1 cellular context compared by ENCODE assay signal in the genomic region with DNA sequence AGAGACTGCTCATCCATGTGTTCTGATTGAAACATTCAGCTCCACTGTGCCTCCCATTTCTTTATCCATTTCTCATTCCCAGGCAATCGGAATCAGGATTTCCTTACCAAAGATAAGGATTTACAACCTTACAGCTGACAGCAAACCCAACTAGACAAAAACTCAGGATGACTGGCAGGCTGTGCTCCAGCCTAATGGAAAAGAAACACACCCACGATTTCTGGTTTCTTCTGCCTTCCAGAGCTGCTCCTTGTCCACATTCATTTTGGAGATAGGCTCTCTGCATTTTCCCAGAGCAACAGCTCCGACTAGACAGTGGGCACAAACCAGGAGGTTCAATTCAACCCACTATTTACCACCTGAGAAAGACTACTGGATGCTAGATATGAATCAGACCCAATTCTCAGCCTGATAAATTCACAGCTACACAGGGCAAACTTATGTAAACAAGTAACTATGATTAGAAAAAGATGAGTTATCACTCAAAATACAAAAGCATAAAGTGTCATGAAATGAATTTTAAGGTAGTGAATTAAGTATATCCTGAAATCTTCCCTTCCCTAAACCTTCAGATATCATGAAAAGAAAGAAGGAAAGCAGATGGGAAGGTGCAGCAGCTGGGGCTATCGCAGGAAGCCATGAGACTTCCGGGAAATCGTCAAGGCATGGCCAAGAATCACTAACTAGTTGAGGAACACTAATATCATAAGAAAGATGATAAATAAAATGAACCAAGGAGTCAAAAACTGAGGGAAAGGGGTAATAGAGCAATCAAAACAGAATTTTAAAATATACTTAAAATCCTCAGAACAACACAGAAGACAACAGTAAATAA.
TF ChIP-seq lines count a peak whose summit lies in the region.

No MANE protein-coding gene starts in this region.

TF ChIP-seq in HepG2, 621 proteins besides CTCF, POLR2A, EP300 and RAD21 (continued from another document):
- TF ChIP-seq ARID2 (CRISPR knock-in tag; IDR thresholded peaks at IDR 0.05; ENCODE audit: borderline replicate concordance) (no peak), ZNF841 (CRISPR knock-in tag; IDR thresholded peaks at IDR 0.05; ENCODE audit: borderline replicate concordance) (no peak), NFYB (CRISPR knock-in tag; IDR thresholded peaks at IDR 0.05) (no peak), ZNF614 (CRISPR knock-in tag; IDR thresholded peaks at IDR 0.05; ENCODE audit: borderline replicate concordance) (no peak), ZNF879 (CRISPR knock-in tag; IDR thresholded peaks at IDR 0.05) (no peak), ZNF496 (CRISPR knock-in tag; IDR thresholded peaks at IDR 0.05; ENCODE audit: insufficient replicate concordance) (no peak), ZNF138 (CRISPR knock-in tag; IDR thresholded peaks at IDR 0.05; ENCODE audit: low read depth) (no peak), SCMH1 (CRISPR knock-in tag; IDR thresholded peaks at IDR 0.05; ENCODE audit: borderline replicate concordance) (no peak), TEAD3 (CRISPR knock-in tag; optimal IDR thresholded peaks at IDR 0.05; ENCODE audit: borderline replicate concordance) (no peak), ZFX (CRISPR knock-in tag; IDR thresholded peaks at IDR 0.05; ENCODE audit: low read depth) (no peak), SPEN (CRISPR knock-in tag; IDR thresholded peaks at IDR 0.05; ENCODE audit: low read depth) (no peak), CEBPB (IDR thresholded peaks at IDR 0.05; ENCODE audit: borderline replicate concordance, low read depth, low read length) (no peak), ZNF44 (CRISPR knock-in tag; IDR thresholded peaks at IDR 0.05) (no peak), ERF (CRISPR knock-in tag; IDR thresholded peaks at IDR 0.05) (no peak), ZFP62 (CRISPR knock-in tag; IDR thresholded peaks at IDR 0.05) (no peak)
- TF ChIP-seq, protein P1, sequence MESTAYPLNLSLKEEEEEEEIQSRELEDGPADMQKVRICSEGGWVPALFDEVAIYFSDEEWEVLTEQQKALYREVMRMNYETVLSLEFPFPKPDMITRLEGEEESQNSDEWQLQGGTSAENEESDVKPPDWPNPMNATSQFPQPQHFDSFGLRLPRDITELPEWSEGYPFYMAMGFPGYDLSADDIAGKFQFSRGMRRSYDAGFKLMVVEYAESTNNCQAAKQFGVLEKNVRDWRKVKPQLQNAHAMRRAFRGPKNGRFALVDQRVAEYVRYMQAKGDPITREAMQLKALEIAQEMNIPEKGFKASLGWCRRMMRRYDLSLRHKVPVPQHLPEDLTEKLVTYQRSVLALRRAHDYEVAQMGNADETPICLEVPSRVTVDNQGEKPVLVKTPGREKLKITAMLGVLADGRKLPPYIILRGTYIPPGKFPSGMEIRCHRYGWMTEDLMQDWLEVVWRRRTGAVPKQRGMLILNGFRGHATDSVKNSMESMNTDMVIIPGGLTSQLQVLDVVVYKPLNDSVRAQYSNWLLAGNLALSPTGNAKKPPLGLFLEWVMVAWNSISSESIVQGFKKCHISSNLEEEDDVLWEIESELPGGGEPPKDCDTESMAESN (CRISPR knock-in tag; conservative IDR thresholded peaks at IDR 0.05), result no peak
- TF ChIP-seq, protein P2, sequence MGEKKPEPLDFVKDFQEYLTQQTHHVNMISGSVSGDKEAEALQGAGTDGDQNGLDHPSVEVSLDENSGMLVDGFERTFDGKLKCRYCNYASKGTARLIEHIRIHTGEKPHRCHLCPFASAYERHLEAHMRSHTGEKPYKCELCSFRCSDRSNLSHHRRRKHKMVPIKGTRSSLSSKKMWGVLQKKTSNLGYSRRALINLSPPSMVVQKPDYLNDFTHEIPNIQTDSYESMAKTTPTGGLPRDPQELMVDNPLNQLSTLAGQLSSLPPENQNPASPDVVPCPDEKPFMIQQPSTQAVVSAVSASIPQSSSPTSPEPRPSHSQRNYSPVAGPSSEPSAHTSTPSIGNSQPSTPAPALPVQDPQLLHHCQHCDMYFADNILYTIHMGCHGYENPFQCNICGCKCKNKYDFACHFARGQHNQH (CRISPR knock-in tag; IDR thresholded peaks at IDR 0.05), result no peak
- TF ChIP-seq, protein P3, sequence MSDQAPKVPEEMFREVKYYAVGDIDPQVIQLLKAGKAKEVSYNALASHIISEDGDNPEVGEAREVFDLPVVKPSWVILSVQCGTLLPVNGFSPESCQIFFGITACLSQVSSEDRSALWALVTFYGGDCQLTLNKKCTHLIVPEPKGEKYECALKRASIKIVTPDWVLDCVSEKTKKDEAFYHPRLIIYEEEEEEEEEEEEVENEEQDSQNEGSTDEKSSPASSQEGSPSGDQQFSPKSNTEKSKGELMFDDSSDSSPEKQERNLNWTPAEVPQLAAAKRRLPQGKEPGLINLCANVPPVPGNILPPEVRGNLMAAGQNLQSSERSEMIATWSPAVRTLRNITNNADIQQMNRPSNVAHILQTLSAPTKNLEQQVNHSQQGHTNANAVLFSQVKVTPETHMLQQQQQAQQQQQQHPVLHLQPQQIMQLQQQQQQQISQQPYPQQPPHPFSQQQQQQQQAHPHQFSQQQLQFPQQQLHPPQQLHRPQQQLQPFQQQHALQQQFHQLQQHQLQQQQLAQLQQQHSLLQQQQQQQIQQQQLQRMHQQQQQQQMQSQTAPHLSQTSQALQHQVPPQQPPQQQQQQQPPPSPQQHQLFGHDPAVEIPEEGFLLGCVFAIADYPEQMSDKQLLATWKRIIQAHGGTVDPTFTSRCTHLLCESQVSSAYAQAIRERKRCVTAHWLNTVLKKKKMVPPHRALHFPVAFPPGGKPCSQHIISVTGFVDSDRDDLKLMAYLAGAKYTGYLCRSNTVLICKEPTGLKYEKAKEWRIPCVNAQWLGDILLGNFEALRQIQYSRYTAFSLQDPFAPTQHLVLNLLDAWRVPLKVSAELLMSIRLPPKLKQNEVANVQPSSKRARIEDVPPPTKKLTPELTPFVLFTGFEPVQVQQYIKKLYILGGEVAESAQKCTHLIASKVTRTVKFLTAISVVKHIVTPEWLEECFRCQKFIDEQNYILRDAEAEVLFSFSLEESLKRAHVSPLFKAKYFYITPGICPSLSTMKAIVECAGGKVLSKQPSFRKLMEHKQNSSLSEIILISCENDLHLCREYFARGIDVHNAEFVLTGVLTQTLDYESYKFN (CRISPR knock-in tag; conservative IDR thresholded peaks at IDR 0.05), result no peak
